ENCODE assay signal across 35 cellular contexts in the genomic region with DNA sequence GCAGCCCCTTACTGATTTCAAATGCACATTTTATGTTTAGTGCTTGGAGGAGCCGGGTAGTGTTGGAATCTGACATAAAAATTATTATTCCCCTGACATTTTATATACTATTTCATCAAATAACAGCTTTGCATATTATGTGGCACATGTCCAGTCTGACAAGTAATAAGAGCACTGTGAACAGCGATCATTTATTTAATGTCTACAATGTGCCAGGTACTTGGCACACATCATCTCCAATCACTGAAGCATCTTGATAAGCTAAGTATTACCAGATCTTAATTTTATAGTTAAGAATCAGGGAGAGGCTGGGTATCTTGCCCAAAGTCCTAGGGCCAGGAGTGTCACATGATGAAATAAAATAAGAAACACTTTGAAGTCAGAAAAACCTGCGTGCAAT.
"Had no signal": no experiment of that assay in that cellular context is flagged by ENCODE, and none has a peak within 500 bp of the region (broad histone marks: within the 10 kb centered on the region; RNA-seq: fewer than 3 reads in every experiment).

No MANE protein-coding gene starts in this region.

- DNase-seq: Karpas-422, Kasumi-1, MG63, MM.1S, MV-4-11, NCI-H1048, NCI-H1092, NCI-H1092 treated with DMSO at 0.1 percent for 48 hours, NCI-H1105, NCI-H1105 treated with DMSO at 0.1 percent for 48 hours, NCI-H1417, NCI-H1417 treated with DMSO at 0.1 percent for 48 hours, NCI-H1436, NCI-H1436 treated with DMSO at 0.1 percent for 48 hours, NCI-H146, NCI-H1694, NCI-H1694 treated with DMSO at 0.1 percent for 48 hours, NCI-H187, NCI-H187 treated with DMSO at 0.1 percent for 48 hours, NCI-H1930, NCI-H2029, NCI-H2029 treated with DMSO at 0.1 percent for 48 hours, NCI-H2081, NCI-H2081 treated with DMSO at 0.1 percent for 48 hours, NCI-H2107, NCI-H2171, NCI-H2171 treated with DMSO at 0.1 percent for 48 hours, NCI-H2227 treated with DMSO at 0.1 percent for 48 hours, NCI-H226, NCI-H345, NCI-H446, NCI-H446 treated with DMSO at 0.1 percent for 48 hours, NCI-H510A, NCI-H510A treated with DMSO at 0.1 percent for 48 hours had no signal

- H3K36me3 ChIP-seq: MG63 had no signal

- H3K27me3 ChIP-seq: MG63 had no signal

- H3K27ac ChIP-seq: KMS-11 had no signal

- H3K4me2 ChIP-seq: KMS-11 had no signal

- H3K9me3 ChIP-seq: MG63 had no signal

- H3K4me3 ChIP-seq: MG63 had no signal

- H3K9ac ChIP-seq: KMS-11 had no signal
